In genomic region chr5:123578390-123578789, GRCh38 we compare ENCODE assay signal across 27 cellular contexts.
"Had no signal": no experiment of that assay in that cellular context is flagged by ENCODE, and none has a peak within 500 bp of the region (broad histone marks: within the 10 kb centered on the region; RNA-seq: fewer than 3 reads in every experiment).

No MANE protein-coding gene starts in this region.

- H3K4me1 ChIP-seq: colonic mucosa, foreskin keratinocyte, lower lobe of right lung, right lobe of liver, suprapubic skin, upper lobe of right lung, uterus had no signal

- H3K9me3 ChIP-seq: colonic mucosa, esophagus muscularis mucosa, lower lobe of right lung, ovary, right lobe of liver, suprapubic skin, transverse colon, upper lobe of right lung, uterus had no signal

- H3K4me3 ChIP-seq: colonic mucosa, esophagus muscularis mucosa, lower lobe of right lung, ovary, right lobe of liver, smooth muscle cell, suprapubic skin, transverse colon, upper lobe of right lung, uterus had no signal

- ATAC-seq: foreskin keratinocyte; lower lobe of right lung; natural killer cell; right lobe of liver; stimulated activated naive CD8-positive, alpha-beta T cell treated with anti-CD3 and anti-CD28 coated beads, Interleukin-15, amount 100 ng/mL, for 72 hours; upper lobe of right lung had no signal

- H3K36me3 ChIP-seq: colonic mucosa, ovary, uterus had no signal

- H3K27me3 ChIP-seq: colonic mucosa, esophagus muscularis mucosa, foreskin keratinocyte, ovary, right lobe of liver, suprapubic skin, transverse colon, upper lobe of right lung, uterus had no signal

- FAIRE-seq: endothelial cell of umbilical vein had no signal

- H3K27ac ChIP-seq: esophagus muscularis mucosa, foreskin keratinocyte, lower lobe of right lung, ovary, right lobe of liver, suprapubic skin, upper lobe of right lung, uterus had no signal

- DNase-seq: colonic mucosa; dermis blood vessel endothelial cell; effector memory CD4-positive, alpha-beta T cell; foreskin keratinocyte; glutamatergic neuron; hypothalamus; kidney glomerular epithelial cell; left colon; left ventricle myocardium superior; lower lobe of right lung; natural killer cell; occipital lobe; ovary; right lobe of liver; stimulated activated CD4-positive, alpha-beta T cell treated with anti-CD3 and anti-CD28 coated beads, Interleukin-12 subunit alpha, Interleukin-12 subunit beta, amount 100 ng/mL, for 4 hours; stimulated activated CD4-positive, alpha-beta T cell treated with anti-CD3 and anti-CD28 coated beads, Interleukin-1b, Interleukin-23, amount 100 ng/mL, for 48 hours; stimulated activated CD4-positive, alpha-beta T cell treated with anti-CD3 and anti-CD28 coated beads, Interleukin-4, amount 100 ng/mL, for 1 hour; stimulated activated CD8-positive, alpha-beta memory T cell treated with anti-CD3 and anti-CD28 coated beads, Interleukin-4, amount 100 ng/mL, for 48 hours; stimulated activated naive CD4-positive, alpha-beta T cell; stimulated activated naive CD8-positive, alpha-beta T cell treated with anti-CD3 and anti-CD28 coated beads, Interleukin-15, amount 100 ng/mL, for 72 hours; transverse colon; upper lobe of right lung; uterus had no signal
